ENCODE assay signal across 10 cellular contexts in the genomic region with DNA sequence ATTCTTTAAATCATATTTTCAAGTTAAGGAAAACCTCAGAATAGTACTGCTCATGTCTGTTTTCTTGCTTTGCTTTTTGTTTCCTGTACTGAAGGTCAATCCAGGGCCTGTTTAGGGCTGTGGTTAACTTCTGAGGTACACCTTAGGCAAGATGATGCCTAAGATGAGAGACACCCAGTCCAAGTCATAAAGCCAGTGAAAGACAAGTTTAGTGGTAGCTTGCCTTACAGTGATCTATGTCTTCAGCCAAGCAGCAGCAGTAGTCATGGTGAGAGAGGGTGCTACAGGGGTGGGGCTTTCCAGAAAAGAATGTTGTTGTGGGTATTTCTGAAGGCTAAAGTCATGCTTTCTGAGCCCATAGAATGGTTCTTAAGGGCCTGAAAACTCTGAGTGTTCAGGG.
A peak's percentile ranks its signal among the peaks of the same experiment; 100 is the strongest.
DNase-seq lines count a peak whose midpoint lies in the region; ATAC-seq, FAIRE-seq and TF ChIP-seq lines count a peak whose summit lies in the region.
"Had no signal": no experiment of that assay in that cellular context is flagged by ENCODE, and none has a peak within 500 bp of the region (broad histone marks: within the 10 kb centered on the region; RNA-seq: fewer than 3 reads in every experiment).

No MANE protein-coding gene starts in this region.

- peak; percentile 87 for FAIRE-seq in GM18507 (lab: Jason Lieb, UNC)

- TF ChIP-seq CTCF in epithelial cell of esophagus (IDR thresholded peaks at IDR 0.05; ENCODE audit: insufficient read depth, low read depth, low read length, missing control alignments): no peak
- no peak for TF ChIP-seq CTCF in Peyer's patch (IDR thresholded peaks at IDR 0.05)
- TF ChIP-seq CTCF in tibial artery (IDR thresholded peaks at IDR 0.05): no peak

- H3K4me1 ChIP-seq in Peyer's patch (no peaks in the 10 kb centered on the region), tibial artery (no peaks in the 10 kb centered on the region)

- H3K4me1 Mint-ChIP-seq in stimulated activated memory B cell treated with anti-CD40 and anti-IgM and Interleukin-4, amounts not matched to agents 10 μg/mL and 1 μg/mL and 100 μg/mL, for 72 hours: no peaks in the 10 kb centered on the region

- intact Hi-C loops in tibial artery (cut with DNase I; ENCODE audit: low total_unique reads): no loop called here

- no peaks in the 10 kb centered on the region for H3K27me3 ChIP-seq in Peyer's patch
- H3K27me3 ChIP-seq in tibial artery: no peaks in the 10 kb centered on the region

- no peaks in the 10 kb centered on the region for H3K36me3 ChIP-seq in Peyer's patch
- H3K36me3 ChIP-seq in tibial artery: no peaks in the 10 kb centered on the region

- H3K9me3 Mint-ChIP-seq in stimulated activated memory B cell treated with anti-CD40 and anti-IgM and Interleukin-4, amounts not matched to agents 10 μg/mL and 1 μg/mL and 100 μg/mL, for 72 hours: no peaks in the 10 kb centered on the region

- no peak for TF ChIP-seq POLR2A in Peyer's patch (IDR thresholded peaks at IDR 0.05)

- DNase-seq in GM18507 (ENCODE audit: extremely low spot score, insufficient read length, low read depth) (no peak), epithelial cell of esophagus (ENCODE audit: low read depth) (peak; percentile 5), Peyer's patch (no peak), tibial artery (no peak)
- DNase-seq: effector CD4-positive, alpha-beta T cell; NCI-H1105 had no signal

- no peak overlapping the region for H3K27ac Mint-ChIP-seq in stimulated activated memory B cell treated with anti-CD40 and anti-IgM and Interleukin-4, amounts not matched to agents 10 μg/mL and 1 μg/mL and 100 μg/mL, for 72 hours

- H3K27ac ChIP-seq in Peyer's patch (peak overlapping the region in 1 of 4 donors; percentile 25), tibial artery (no peak overlapping the region)

- H3K4me3 ChIP-seq in epithelial cell of esophagus (ENCODE audit: low read length) (no peak overlapping the region), Peyer's patch (no peak overlapping the region), tibial artery (no peak overlapping the region)

- H3K9me3 ChIP-seq in Peyer's patch: no peaks in the 10 kb centered on the region
- H3K9me3 ChIP-seq in tibial artery: no peaks in the 10 kb centered on the region

- no peaks in the 10 kb centered on the region for H3K27me3 Mint-ChIP-seq in stimulated activated memory B cell treated with anti-CD40 and anti-IgM and Interleukin-4, amounts not matched to agents 10 μg/mL and 1 μg/mL and 100 μg/mL, for 72 hours

- H3K36me3 Mint-ChIP-seq in stimulated activated memory B cell treated with anti-CD40 and anti-IgM and Interleukin-4, amounts not matched to agents 10 μg/mL and 1 μg/mL and 100 μg/mL, for 72 hours: no peaks in the 10 kb centered on the region

- H3K4me3 Mint-ChIP-seq in stimulated activated memory B cell treated with anti-CD40 and anti-IgM and Interleukin-4, amounts not matched to agents 10 μg/mL and 1 μg/mL and 100 μg/mL, for 72 hours: no peak overlapping the region

- ATAC-seq in GM21390 (IDR thresholded peaks at IDR 0.05; ENCODE audit: unreplicated experiment) (peak; percentile 72), HG03378 (IDR thresholded peaks at IDR 0.05; ENCODE audit: unreplicated experiment) (peak; percentile 68), GM19324 (IDR thresholded peaks at IDR 0.05; ENCODE audit: low FRiP score, unreplicated experiment) (no peak)
- ATAC-seq in stimulated activated memory B cell treated with anti-CD40 and anti-IgM and Interleukin-4, amounts not matched to agents 10 μg/mL and 1 μg/mL and 100 μg/mL, for 72 hours: no peak

Comparison
In these comparisons a context has a peak if more than half of its experiments do, and no peak if none do; other contexts are left out.
1. ATAC-seq: peak in GM21390 (single experiment) and HG03378 (single experiment); none in stimulated activated memory B cell treated with anti-CD40 and anti-IgM and Interleukin-4, amounts not matched to agents 10 μg/mL and 1 μg/mL and 100 μg/mL, for 72 hours (single experiment) and GM19324 (single experiment).